Comparison of ENCODE assay signal across 16 cellular contexts in the genomic region with DNA sequence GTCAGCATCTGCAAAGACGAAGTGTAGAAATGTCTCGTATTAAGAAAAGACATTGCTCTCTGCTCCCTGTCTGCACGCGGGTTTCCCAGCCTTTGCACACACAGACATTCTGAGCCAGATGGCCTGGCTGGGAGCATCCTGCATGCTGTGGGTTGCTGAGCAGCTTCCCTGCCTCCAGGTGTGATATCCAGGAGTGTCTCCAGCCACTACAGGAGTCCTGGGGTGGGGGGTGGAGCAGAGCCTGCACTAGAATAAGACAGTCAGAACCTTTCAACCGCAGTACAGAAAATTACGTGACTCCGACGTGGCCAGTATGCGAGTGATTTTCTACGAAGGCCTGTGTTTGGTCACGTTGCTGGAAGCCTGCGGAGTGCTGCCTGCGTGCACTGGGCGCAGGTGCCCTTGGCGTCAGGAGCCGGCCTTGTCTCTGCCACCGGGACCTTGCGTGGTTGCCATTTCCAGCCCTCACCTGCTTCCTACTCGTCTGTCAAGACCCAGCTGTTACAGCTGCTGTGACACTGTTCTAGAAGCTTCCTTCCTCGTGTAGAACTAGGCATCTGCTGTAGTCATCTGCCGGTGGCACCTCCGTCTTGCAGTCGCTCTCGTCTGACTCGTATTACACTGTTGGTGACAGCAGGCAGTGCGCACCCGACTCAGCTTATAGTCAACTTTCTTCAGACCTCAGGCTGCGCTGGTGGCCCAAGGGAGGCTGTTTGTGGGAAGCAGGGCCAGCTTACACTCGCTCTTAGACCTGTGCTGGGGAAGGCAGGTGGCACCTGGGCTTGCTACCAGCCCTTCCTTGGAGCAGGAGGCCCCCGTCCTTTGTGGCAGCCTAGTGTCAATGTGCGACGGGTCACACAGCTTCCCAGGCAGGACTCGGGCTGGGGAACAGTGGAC. TPM values are rescaled to one million over a fixed set of nuclear protein-coding genes. Genes with fewer than 3 reads are reported as not detected.
DNase-seq lines count a peak whose midpoint lies in the region; ATAC-seq, FAIRE-seq and TF ChIP-seq lines count a peak whose summit lies in the region.
"Had no signal": no experiment of that assay in that cellular context is flagged by ENCODE, and none has a peak within 500 bp of the region (broad histone marks: within the 10 kb centered on the region; RNA-seq: fewer than 3 reads in every experiment).

No MANE protein-coding gene starts in this region.

- no peak overlapping the region for H3K4me3 Mint-ChIP-seq in activated naive CD4-positive, alpha-beta T cell treated with anti-CD3 and anti-CD28 coated beads, Interleukin-2, amount 10 ng/mL, durations not matched to agents 7 days and 5 days
- H3K4me3 Mint-ChIP-seq: activated CD8-positive, alpha-beta memory T cell treated with anti-CD3 and anti-CD28 coated beads, Interleukin-2, amount 10 ng/mL, durations not matched to agents 7 days and 5 days had no signal

- TF ChIP-seq RAD21 in H1 (IDR thresholded peaks at IDR 0.05 in 1 of 2, conservative IDR thresholded peaks at IDR 0.05 in 1 of 2; ENCODE audit: low read depth in 2 of 2, low read length in 2 of 2) = no peak

- H3K18ac ChIP-seq in H1 (ENCODE audit: extremely low read depth, low read length) = no peak overlapping the region

- no peak for DNase-seq in activated naive CD4-positive, alpha-beta T cell treated with anti-CD3 and anti-CD28 coated beads, Interleukin-2, amount 50 U/mL, for 72 hours (ENCODE audit: low spot score in 2 of 2)
- DNase-seq in activated naive CD4-positive, alpha-beta T cell treated with anti-CD3 and anti-CD28 coated beads, Interleukin-2, amount 10 ng/mL, durations not matched to agents 7 days and 5 days = no peak
- peak; percentile 13 for DNase-seq in NAMALWA (ENCODE audit: low spot score)
- DNase-seq in H1 (ENCODE audit: low read depth in 1 of 2, low spot score in 2 of 2) = no peak
- DNase-seq in sigmoid colon = peak; percentile 47
- no peak for DNase-seq in kidney tubule cell (ENCODE audit: low spot score)
- DNase-seq: activated CD8-positive, alpha-beta memory T cell treated with anti-CD3 and anti-CD28 coated beads, Interleukin-2, amount 10 ng/mL, durations not matched to agents 7 days and 5 days; activated gamma-delta T cell treated with Interleukin-2 at 50 U/mL for 16 hours; GOT3; left ventricle myocardium inferior; NCI-H2107 had no signal

- H2BK15ac ChIP-seq in H1 (ENCODE audit: low read length) = no peak overlapping the region

- TF ChIP-seq CTCF in H1 (IDR thresholded peaks at IDR 0.05; ENCODE audit: control extremely low read depth in 1 of 3, insufficient read depth in 1 of 3, low read depth in 1 of 3, low read length in 3 of 3) = no peak
- no peak for TF ChIP-seq CTCF in sigmoid colon (IDR thresholded peaks at IDR 0.05)

- peak overlapping the region; percentile 45; the same call in 1 of the 2 replicates for H4K8ac ChIP-seq in H1 (ENCODE audit: extremely low read depth, insufficient read depth, low read length)

- H3K9me3 Mint-ChIP-seq in activated naive CD4-positive, alpha-beta T cell treated with anti-CD3 and anti-CD28 coated beads, Interleukin-2, amount 50 U/mL, for 72 hours = no peaks in the 10 kb centered on the region
- H3K9me3 Mint-ChIP-seq in activated naive CD4-positive, alpha-beta T cell treated with anti-CD3 and anti-CD28 coated beads, Interleukin-2, amount 10 ng/mL, durations not matched to agents 7 days and 5 days = no peaks in the 10 kb centered on the region

- TF ChIP-seq EP300 in H1 (IDR thresholded peaks at IDR 0.05; ENCODE audit: borderline replicate concordance in 1 of 2, low read depth in 2 of 2, low read length in 2 of 2) = no peak
- no peak for TF ChIP-seq EP300 in sigmoid colon (IDR thresholded peaks at IDR 0.05)

- no peaks in the 10 kb centered on the region; a peak in 2 of 7 replicates for H3K4me1 ChIP-seq in H1 (replicated peaks in 1 of 4; ENCODE audit: control insufficient read depth in 3 of 4, insufficient read depth in 4 of 4, low read length in 3 of 4)
- H3K4me1 ChIP-seq in sigmoid colon = no peaks in the 10 kb centered on the region
- H3K4me1 ChIP-seq: tibial artery had no signal

- H3K27me3 Mint-ChIP-seq in activated naive CD4-positive, alpha-beta T cell treated with anti-CD3 and anti-CD28 coated beads, Interleukin-2, amount 10 ng/mL, durations not matched to agents 7 days and 5 days = no peaks in the 10 kb centered on the region
- H3K27me3 Mint-ChIP-seq: activated CD8-positive, alpha-beta memory T cell treated with anti-CD3 and anti-CD28 coated beads, Interleukin-2, amount 10 ng/mL, durations not matched to agents 7 days and 5 days had no signal

- no peak overlapping the region; the same call in 1 of the 2 replicates for H2AK5ac ChIP-seq in H1 (ENCODE audit: low read depth, low read length)

- no peak overlapping the region for H3K56ac ChIP-seq in H1 (replicated peaks; ENCODE audit: insufficient read length, low read depth, low read length)

- no peak overlapping the region for H3K23ac ChIP-seq in H1 (ENCODE audit: insufficient read length)

- H3K27ac Mint-ChIP-seq in activated naive CD4-positive, alpha-beta T cell treated with anti-CD3 and anti-CD28 coated beads, Interleukin-2, amount 50 U/mL, for 72 hours = peak overlapping the region; percentile 54 to 75
- no peak overlapping the region for H3K27ac Mint-ChIP-seq in activated naive CD4-positive, alpha-beta T cell treated with anti-CD3 and anti-CD28 coated beads, Interleukin-2, amount 10 ng/mL, durations not matched to agents 7 days and 5 days
- H3K27ac Mint-ChIP-seq: activated CD8-positive, alpha-beta memory T cell treated with anti-CD3 and anti-CD28 coated beads, Interleukin-2, amount 10 ng/mL, durations not matched to agents 7 days and 5 days had no signal

- H4K5ac ChIP-seq in H1 (ENCODE audit: insufficient read length, low read depth, low read length) = no peak overlapping the region

- H3K36me3 Mint-ChIP-seq in activated naive CD4-positive, alpha-beta T cell treated with anti-CD3 and anti-CD28 coated beads, Interleukin-2, amount 50 U/mL, for 72 hours = peaks cover 0 to 6% of the 10 kb centered on the region in 2 donors
- H3K36me3 Mint-ChIP-seq in activated naive CD4-positive, alpha-beta T cell treated with anti-CD3 and anti-CD28 coated beads, Interleukin-2, amount 10 ng/mL, durations not matched to agents 7 days and 5 days = peaks cover 13% of the 10 kb centered on the region

- H3K9me3 ChIP-seq in H1 (ENCODE audit: insufficient read depth in 2 of 2, low read depth in 1 of 2, low read length in 1 of 2) (no peaks in the 10 kb centered on the region), sigmoid colon (no peaks in the 10 kb centered on the region)
- H3K9me3 ChIP-seq: left ventricle myocardium inferior, tibial artery had no signal

- H3K4me1 Mint-ChIP-seq in activated naive CD4-positive, alpha-beta T cell treated with anti-CD3 and anti-CD28 coated beads, Interleukin-2, amount 10 ng/mL, durations not matched to agents 7 days and 5 days = peaks cover 17% of the 10 kb centered on the region

- H3K27me3 ChIP-seq in H1 (replicated peaks in 1 of 4; ENCODE audit: control insufficient read depth in 3 of 4, extremely low read depth in 1 of 4, insufficient read depth in 3 of 4, low read length in 3 of 4) = no peaks in the 10 kb centered on the region
- H3K27me3 ChIP-seq in sigmoid colon = no peaks in the 10 kb centered on the region
- H3K27me3 ChIP-seq: tibial artery had no signal

- intact Hi-C loops in sigmoid colon (cut with DNase I) = no loop called here

- H3K27ac ChIP-seq in H1 (ENCODE audit: low read depth, low read length) (no peak overlapping the region), sigmoid colon (no peak overlapping the region)
- H3K27ac ChIP-seq: left ventricle myocardium inferior, tibial artery had no signal

- no peak overlapping the region for H3K4ac ChIP-seq in H1 (replicated peaks; ENCODE audit: insufficient read length, low read depth, low read length)

- 86% methylated on average over 33 of the region's 33 CpGs; no CpG with 5 or more reads in 1 of the 2 experiments for WGBS in H1 (ENCODE audit: extremely low coverage in 1 of 2, insufficient coverage in 1 of 2, insufficient read length in 1 of 2, insufficient replicate concordance in 2 of 2, low coverage in 1 of 2, low lambda C conversion rate in 2 of 2, missing lambda C conversion rate in 1 of 2), 2 experiments
- 85 to 89% methylated on average over 33 of the region's 33 CpGs for WGBS in sigmoid colon, 2 donors

- H3K79me2 ChIP-seq in H1 (ENCODE audit: control insufficient read depth in 1 of 2, insufficient read depth in 2 of 2, low read length in 2 of 2) = peaks cover 4 to 66% of the 10 kb centered on the region in 2 experiments

- peaks cover 14 to 23% of the 10 kb centered on the region in 2 experiments for H4K20me1 ChIP-seq in H1 (replicated peaks in 1 of 2; ENCODE audit: control insufficient read depth in 1 of 2, insufficient read depth in 2 of 2, low read length in 2 of 2)

- H3K4me2 ChIP-seq in H1 (ENCODE audit: insufficient read depth in 1 of 2, low read depth in 2 of 2, low read length in 2 of 2) = no peak overlapping the region

- no peak overlapping the region for H4K91ac ChIP-seq in H1 (replicated peaks; ENCODE audit: insufficient read length, low read length)

- no peaks in the 10 kb centered on the region for H3K23me2 ChIP-seq in H1 (ENCODE audit: low read depth, low read length)

- H3K14ac ChIP-seq in H1 (ENCODE audit: insufficient read length) = no peak overlapping the region

- H3K4me3 ChIP-seq in H1 (ENCODE audit: extremely low read depth in 1 of 4, insufficient read depth in 2 of 4, low read depth in 3 of 4, low read length in 4 of 4) = no peak overlapping the region
- no peak overlapping the region for H3K4me3 ChIP-seq in sigmoid colon
- H3K4me3 ChIP-seq: left ventricle myocardium inferior, tibial artery had no signal

- ATAC-seq in activated naive CD4-positive, alpha-beta T cell treated with anti-CD3 and anti-CD28 coated beads, Interleukin-2, amount 50 U/mL, for 72 hours = peak in 1 of 2 donors; percentile 29
- ATAC-seq in GM21367 (IDR thresholded peaks at IDR 0.05; ENCODE audit: unreplicated experiment) (no peak), GM21360 (IDR thresholded peaks at IDR 0.05; ENCODE audit: unreplicated experiment) (no peak)
- ATAC-seq: activated CD8-positive, alpha-beta memory T cell treated with anti-CD3 and anti-CD28 coated beads, Interleukin-2, amount 10 ng/mL, durations not matched to agents 7 days and 5 days had no signal

- no peak overlapping the region for H2BK12ac ChIP-seq in H1 (ENCODE audit: low read depth, low read length)

- no peak for TF ChIP-seq POLR2A in H1 (IDR thresholded peaks at IDR 0.05; ENCODE audit: control extremely low read depth in 1 of 2, low read depth in 2 of 2, low read length in 2 of 2)
- TF ChIP-seq POLR2A in sigmoid colon (IDR thresholded peaks at IDR 0.05) = no peak

- H2BK120ac ChIP-seq in H1 (replicated peaks; ENCODE audit: low read depth, low read length) = no peak overlapping the region

- CTCF ChIA-PET in activated naive CD4-positive, alpha-beta T cell treated with anti-CD3 and anti-CD28 coated beads, Interleukin-2, amount 10 ng/mL, durations not matched to agents 7 days and 5 days (lab: Charles Lee) = no interaction called here
- CTCF ChIA-PET in H1 (lab: Charles Lee; ENCODE audit: partially characterized antibody) = interaction anchor here (0.7 to 1.4 kb wide), 3 partner anchors 25 to 468 kb away, joined by 3 read pairs; no protein-coding TSS in a partner anchor

- peaks cover 0 to 6% (median 2%) of the 10 kb centered on the region in 4 experiments; a peak in 5 of 8 replicates for H3K36me3 ChIP-seq in H1 (ENCODE audit: control insufficient read depth in 2 of 4, insufficient read depth in 4 of 4, low read length in 3 of 4)
- H3K36me3 ChIP-seq in sigmoid colon = peaks cover 0 to 9% (median 6%) of the 10 kb centered on the region in 4 donors

- H3K9ac ChIP-seq in H1 (replicated peaks in 1 of 4; ENCODE audit: extremely low read depth in 1 of 4, low read depth in 3 of 4, low read length in 3 of 4) = no peak overlapping the region

- no peak overlapping the region for H2BK5ac ChIP-seq in H1 (ENCODE audit: low read depth, low read length)

- FAIRE-seq in H1 (lab: Jason Lieb, UNC) = no peak
- FAIRE-seq: astrocyte, HTR-8/SVneo had no signal

- H2AFZ ChIP-seq in H1 (ENCODE audit: low read length) = no peak overlapping the region

- POLR2A ChIA-PET in H1 (lab: Charles Lee; ENCODE audit: partially characterized antibody) = no interaction called here

- H3K79me1 ChIP-seq in H1 (ENCODE audit: low read depth, low read length) = peaks cover 22% of the 10 kb centered on the region

- H2BK20ac ChIP-seq in H1 (ENCODE audit: low read length) = no peak overlapping the region

RNA-seq across cellular contexts. Expression of gene CTDP1, which starts 11.2 kb away (rescaled TPM):
- total RNA-seq in activated naive CD4-positive, alpha-beta T cell treated with anti-CD3 and anti-CD28 coated beads, Interleukin-2, amount 50 U/mL, for 72 hours = 10 to 100 TPM; 37.5 to 81.4 TPM
- total RNA-seq in H1 (2021; fragmentation: NEBNext Ultra II Directional; extraction: Animal tissue kit (Norgen Biotek cat#: 25700)) = 35.3 and 37.0 TPM in 2 replicates
- 16.6 and 25.3 TPM in 2 replicates for polyA plus RNA-seq in H1 (2011; rRNA removed)
- 20.0 TPM for polyA plus RNA-seq in H1 (2011; cell fraction: cytosol; rRNA removed)
- 27.3 TPM for polyA plus RNA-seq in H1 (2011; cell fraction: nucleus; rRNA removed)
- 21.7 to 30.5 TPM (median 28.9 TPM) in 4 replicates for polyA plus RNA-seq in H1 (2012, experiment 1 of 2)
- polyA plus RNA-seq in H1 (2012, experiment 2 of 2) = 25.8 TPM
- 17.4 TPM for polyA plus RNA-seq in H1 (2013, experiment 1 of 2)
- 16.8 TPM for polyA plus RNA-seq in H1 (2013, experiment 2 of 2)
- 12.5 and 14.4 TPM in 2 replicates for polyA minus RNA-seq in H1 (2011; rRNA and poly(A)+ RNA removed)
- polyA minus RNA-seq in H1 (2011; cell fraction: cytosol; rRNA and poly(A)+ RNA removed) = 18.3 TPM
- 19.1 TPM for polyA minus RNA-seq in H1 (2011; cell fraction: nucleus; rRNA and poly(A)+ RNA removed)
- total RNA-seq in sigmoid colon = 10 to 100 TPM; 11.1 to 14.7 (median 12.6) TPM
- 10 to 100 TPM; 15.6 to 25.9 (median 22.3) TPM for polyA plus RNA-seq in sigmoid colon

Comparison
In these comparisons a context has a peak if more than half of its experiments do, and no peak if none do; other contexts are left out.
1. DNase-seq: peak in NAMALWA (single experiment) and sigmoid colon (single experiment); none in activated naive CD4-positive, alpha-beta T cell treated with anti-CD3 and anti-CD28 coated beads, Interleukin-2, amount 50 U/mL, for 72 hours (0 of 2), activated naive CD4-positive, alpha-beta T cell treated with anti-CD3 and anti-CD28 coated beads, Interleukin-2, amount 10 ng/mL, durations not matched to agents 7 days and 5 days (single experiment), H1 (0 of 2) and kidney tubule cell (single experiment).